ENCODE assay signal across 25 cellular contexts in genomic region chr22:49151256-49152131, GRCh38.
A peak's percentile ranks its signal among the peaks of the same experiment; 100 is the strongest.
DNase-seq lines count a peak whose midpoint lies in the region; ATAC-seq and TF ChIP-seq lines count a peak whose summit lies in the region.
"Had no signal": no experiment of that assay in that cellular context is flagged by ENCODE, and none has a peak within 500 bp of the region (broad histone marks: within the 10 kb centered on the region; RNA-seq: fewer than 3 reads in every experiment).

No MANE protein-coding gene starts in this region.

- no peak for DNase-seq in neuronal stem cell (ENCODE audit: low spot score)
- no peak for DNase-seq in SW 1271 (lab: John Stamatoyannopoulos, UW)
- no peak for DNase-seq in G401 (ENCODE audit: low spot score)
- DNase-seq: activated CD8-positive, alpha-beta T cell treated with anti-CD3 and anti-CD28 coated beads, Interleukin-2, amount 10 ng/mL, durations not matched to agents 7 days and 5 days; activated effector memory CD4-positive, alpha-beta T cell treated with Interleukin-2 at 50 U/mL for 16 hours; activated naive CD8-positive, alpha-beta T cell treated with anti-CD3 and anti-CD28 coated beads for 36 hours; anterior cingulate cortex; BE2C; effector memory CD4-positive, alpha-beta T cell; erythroblast; IMR-90; NCI-H510A; NK-92 treated with Interleukin-12 subunit alpha and Interleukin-12 subunit beta, amount 100 ng/mL, for 24 hours; PC-3; right cardiac atrium; stimulated activated CD4-positive, alpha-beta T cell treated with anti-CD3 and anti-CD28 coated beads, Interleukin-12 subunit alpha, Interleukin-12 subunit beta, amount 100 ng/mL, for 4 hours; stimulated activated CD4-positive, alpha-beta T cell treated with anti-CD3 and anti-CD28 coated beads, Interleukin-2, amount 100 ng/mL, for 48 hours; transverse colon had no signal

- no peaks in the 10 kb centered on the region for H3K36me3 ChIP-seq in BLaER1
- no peaks in the 10 kb centered on the region for H3K36me3 ChIP-seq in HEK293 (ENCODE audit: control insufficient read depth in 2 of 2, insufficient read depth in 1 of 2, low read length in 2 of 2)
- H3K36me3 ChIP-seq in duodenal mucosa (ENCODE audit: control insufficient read depth in 1 of 2, insufficient read depth in 2 of 2, low read length in 2 of 2): no peaks in the 10 kb centered on the region
- no peaks in the 10 kb centered on the region for H3K36me3 ChIP-seq in neuronal stem cell (replicated peaks in 1 of 2; ENCODE audit: control insufficient read depth in 2 of 2, insufficient read depth in 2 of 2, low read length in 2 of 2)
- H3K36me3 ChIP-seq: BE2C, transverse colon had no signal

- H3K9me3 ChIP-seq in BLaER1 (no peaks in the 10 kb centered on the region), HEK293 (ENCODE audit: control insufficient read depth, insufficient read depth, low read depth, low read length) (no peaks in the 10 kb centered on the region), duodenal mucosa (ENCODE audit: control insufficient read depth in 1 of 2, low read length in 2 of 2) (no peaks in the 10 kb centered on the region), neuronal stem cell (replicated peaks in 1 of 2; ENCODE audit: control insufficient read depth in 2 of 2, insufficient read depth in 1 of 2, low read depth in 1 of 2, low read length in 2 of 2) (peaks cover 0 to 2% of the 10 kb centered on the region in 2 donors)
- H3K9me3 ChIP-seq: transverse colon had no signal

- H3K4me3 ChIP-seq in BLaER1: no peak overlapping the region
- H3K4me3 ChIP-seq in HEK293 (ENCODE audit: low read depth, low read length): no peak overlapping the region
- peak overlapping the region; percentile 36 to 43 for H3K4me3 ChIP-seq in duodenal mucosa (ENCODE audit: low read depth in 1 of 2, low read length in 2 of 2)
- H3K4me3 ChIP-seq in neuronal stem cell (ENCODE audit: low read length in 2 of 2): no peak overlapping the region
- H3K4me3 ChIP-seq: transverse colon had no signal

- H4K8ac ChIP-seq in neuronal stem cell (ENCODE audit: low read depth, low read length): peak overlapping the region; percentile 88

- peak overlapping the region; percentile 59 for H3K27ac ChIP-seq in BLaER1
- H3K27ac ChIP-seq in HEK293 (ENCODE audit: extremely low read depth, low read depth, low read length): no peak overlapping the region
- no peak overlapping the region for H3K27ac ChIP-seq in duodenal mucosa (ENCODE audit: low read depth, low read length)
- peak overlapping the region; percentile 41 for H3K27ac ChIP-seq in neuronal stem cell (replicated peaks; ENCODE audit: low read length)
- H3K27ac ChIP-seq: parathyroid adenoma, transverse colon had no signal

- peak overlapping the region; percentile 94 for H3K14ac ChIP-seq in neuronal stem cell (ENCODE audit: low read length)

- no peak for TF ChIP-seq CTCF in HEK293 (tag by site-specific recombination; IDR thresholded peaks at IDR 0.05)

- peak overlapping the region; percentile 56 for H3K23ac ChIP-seq in neuronal stem cell (ENCODE audit: low read depth, low read length, poor library complexity)

- H2BK120ac ChIP-seq in neuronal stem cell (ENCODE audit: low read depth, low read length): peak overlapping the region; percentile 35

- H3K4me2 ChIP-seq in BLaER1 (peak overlapping the region; percentile 81), neuronal stem cell (ENCODE audit: insufficient read depth, low read length, poor library complexity, severe bottlenecking) (no peak overlapping the region)

- CTCF ChIA-PET in HEK293 (lab: Yijun Ruan, JAX): no interaction called here

- no peaks in the 10 kb centered on the region for H4K20me1 ChIP-seq in BLaER1

- no peaks in the 10 kb centered on the region for H3K79me1 ChIP-seq in neuronal stem cell (ENCODE audit: low read depth, low read length)

- POLR2A ChIA-PET in HEK293 (lab: Yijun Ruan, JAX): no interaction called here

- H2BK5ac ChIP-seq in neuronal stem cell (ENCODE audit: low read length): peak overlapping the region; percentile 10

- peak overlapping the region; percentile 94 for H2AK5ac ChIP-seq in neuronal stem cell (ENCODE audit: low read depth, low read length)

- ATAC-seq in GM21723 (IDR thresholded peaks at IDR 0.05; ENCODE audit: unreplicated experiment): no peak
- ATAC-seq in GM18870 (IDR thresholded peaks at IDR 0.05; ENCODE audit: unreplicated experiment): no peak
- ATAC-seq: activated CD8-positive, alpha-beta T cell treated with anti-CD3 and anti-CD28 coated beads, Interleukin-2, amount 10 ng/mL, durations not matched to agents 7 days and 5 days; PC-3; right cardiac atrium; Right ventricle myocardium inferior had no signal

- peak overlapping the region; percentile 94 for H3K18ac ChIP-seq in neuronal stem cell (ENCODE audit: low read length)

- H3K27me3 ChIP-seq in BLaER1 (no peaks in the 10 kb centered on the region), duodenal mucosa (ENCODE audit: control insufficient read depth in 1 of 2, insufficient read depth in 2 of 2, low read length in 2 of 2) (no peaks in the 10 kb centered on the region), neuronal stem cell (ENCODE audit: control insufficient read depth in 3 of 3, insufficient read depth in 3 of 3, low read depth in 1 of 3, low read length in 3 of 3) (no peaks in the 10 kb centered on the region)
- H3K27me3 ChIP-seq: BE2C, transverse colon had no signal

- peak overlapping the region; percentile 28 for H4K91ac ChIP-seq in neuronal stem cell (ENCODE audit: low read depth, low read length, poor library complexity)

- H2AFZ ChIP-seq in neuronal stem cell (ENCODE audit: low read length): peak overlapping the region; percentile 78
- H2AFZ ChIP-seq: parathyroid adenoma had no signal

- peak overlapping the region; percentile 67 for H2BK12ac ChIP-seq in neuronal stem cell (ENCODE audit: low read length)

- in situ Hi-C loops in G401 (cut with HindIII; ENCODE audit: low sequenced_read_pairs): no loop called here

- H3K4me1 ChIP-seq in BLaER1 (peaks cover 22% of the 10 kb centered on the region), HEK293 (ENCODE audit: control insufficient read depth, insufficient read depth, low read length) (no peaks in the 10 kb centered on the region), duodenal mucosa (ENCODE audit: control insufficient read depth in 1 of 2, insufficient read depth in 2 of 2, low read length in 2 of 2) (peaks cover 13 to 18% of the 10 kb centered on the region in 2 donors), neuronal stem cell (ENCODE audit: control insufficient read depth in 2 of 2, insufficient read depth in 1 of 2, low read depth in 1 of 2, low read length in 2 of 2) (peaks cover 0 to 27% of the 10 kb centered on the region in 2 donors)
- H3K4me1 ChIP-seq: BE2C, parathyroid adenoma, transverse colon had no signal

- WGBS in neuronal stem cell (ENCODE audit: extremely low coverage in 2 of 2, insufficient read length in 2 of 2, insufficient replicate concordance in 1 of 2), 2 donors: no CpG with 5 or more reads among the region's 24 CpGs

- H3K9ac ChIP-seq in BLaER1 (no peak overlapping the region), duodenal mucosa (ENCODE audit: low read depth in 1 of 2, low read length in 2 of 2) (peak overlapping the region in 1 of 2 donors; percentile 43), neuronal stem cell (ENCODE audit: low read depth, low read length, poor library complexity) (peak overlapping the region; percentile 73)
- H3K9ac ChIP-seq: parathyroid adenoma had no signal

- H3K4ac ChIP-seq in neuronal stem cell (ENCODE audit: low read length): no peak overlapping the region

- H2BK15ac ChIP-seq in neuronal stem cell (ENCODE audit: low read length): peak overlapping the region; percentile 95

TF ChIP-seq in HEK293, 187 proteins besides CTCF, POLR2A, EP300 and RAD21 (continues in another document):
- no peak for TF ChIP-seq ZNF449 (tag by site-specific recombination; IDR thresholded peaks at IDR 0.05)

Comparison
In these comparisons a context has a peak if more than half of its experiments do, and no peak if none do; other contexts are left out.
1. H3K27ac ChIP-seq: peak in BLaER1 (single experiment) and neuronal stem cell (single experiment); none in HEK293 (single experiment) and duodenal mucosa (single experiment).
2. H3K4me3 ChIP-seq: peak in duodenal mucosa (2 of 2); none in BLaER1 (single experiment), HEK293 (single experiment) and neuronal stem cell (0 of 2).